ENCODE assay signal across 16 cellular contexts in genomic region chr1:155334980-155335379, GRCh38. TPM values are rescaled to one million over a fixed set of nuclear protein-coding genes. Genes with fewer than 3 reads are reported as not detected.
DNase-seq lines count a peak whose midpoint lies in the region; ATAC-seq, FAIRE-seq and TF ChIP-seq lines count a peak whose summit lies in the region.
"Had no signal": no experiment of that assay in that cellular context is flagged by ENCODE, and none has a peak within 500 bp of the region (broad histone marks: within the 10 kb centered on the region; RNA-seq: fewer than 3 reads in every experiment).

No MANE protein-coding gene starts in this region.

- POLR2A ChIA-PET in A549 (lab: Yijun Ruan, JAX), result no interaction called here

- H3K4me1 ChIP-seq in A549, result no peaks in the 10 kb centered on the region
- H3K4me1 ChIP-seq: Caco-2 had no signal

- TF ChIP-seq CTCF in A549 (IDR thresholded peaks at IDR 0.05) (no peak), GM10266 (IDR thresholded peaks at IDR 0.05; ENCODE audit: control insufficient read depth, insufficient read depth, low read depth, missing control alignments) (no peak)

- no peak for ATAC-seq in A549
- ATAC-seq in HG02970 (IDR thresholded peaks at IDR 0.05; ENCODE audit: low FRiP score, unreplicated experiment), result no peak
- ATAC-seq: HCT116 had no signal

- H3K4me3 ChIP-seq in A549, result no peak overlapping the region

- no peak overlapping the region for H3K27ac ChIP-seq in A549

- FAIRE-seq in A549 (lab: Jason Lieb, UNC), result no peak
- FAIRE-seq: H54 had no signal

- H3K9me3 ChIP-seq in A549, result no peaks in the 10 kb centered on the region
- H3K9me3 ChIP-seq: Caco-2 had no signal

- no peak for TF ChIP-seq EP300 in A549 (IDR thresholded peaks at IDR 0.05)

- no peak for TF ChIP-seq RAD21 in A549 (conservative IDR thresholded peaks at IDR 0.05 in 1 of 2, IDR thresholded peaks at IDR 0.05 in 1 of 2)

- in situ Hi-C loops in Caki2 (cut with HindIII; ENCODE audit: low pct_unique_long_range_greater_than_20kb, low sequenced_read_pairs), result no loop called here

- CTCF ChIA-PET in A549 (lab: Yijun Ruan, JAX), result interaction anchor here (0.8 to 1.5 kb wide), 3 partner anchors 19 to 169 kb away, joined by 3 to 4 read pairs (median 3); no protein-coding TSS in a partner anchor

- DNase-seq in A549 (ENCODE audit: low read depth in 1 of 2, low spot score in 1 of 2) (no peak), Caki2 (ENCODE audit: low read depth) (peak; percentile 20), amniotic epithelial cell (ENCODE audit: low read depth) (peak; percentile 42), left kidney (ENCODE audit: low read depth, low spot score) (peak; percentile 83), SK-N-DZ (ENCODE audit: low spot score) (no peak), GM10266 (ENCODE audit: extremely low spot score) (no peak), T1000 (lab: John Stamatoyannopoulos, UW) (no peak)
- DNase-seq: Caco-2; CD8-positive, alpha-beta memory T cell; DMS53; GF-D8 had no signal

- 69% methylated on average over 1 of the region's 1 CpG for WGBS in A549 (ENCODE audit: missing lambda C conversion rate)

- TF ChIP-seq POLR2A in A549 (IDR thresholded peaks at IDR 0.05; ENCODE audit: low read length), result no peak

- no peak overlapping the region for H3K4me2 ChIP-seq in A549

TF ChIP-seq in A549, 52 proteins besides CTCF, POLR2A, EP300 and RAD21:
- no peak for TF ChIP-seq NR3C1 (IDR thresholded peaks at IDR 0.05)
- TF ChIP-seq MAFK (IDR thresholded peaks at IDR 0.05; ENCODE audit: partially characterized antibody), result peak; percentile 47
TF ChIP-seq in A549: peak in this region for 1.

RNA-seq across cellular contexts. Expression of gene RUSC1, which starts 14.3 kb away (rescaled TPM):
- polyA plus RNA-seq in A549 (2011; rRNA removed) (27.8 and 29.1 TPM in 2 replicates), A549 (2017; fragmentation: RNase III; extraction: RNeasy Plus Mini Kit Qiagen cat#74134 plus additional on column Dnase treatment) (27.5 to 32.2 TPM (median 30.9 TPM) in 3 replicates)
- polyA plus RNA-seq in A549 (2012; cell fraction: cytosol; rRNA removed), result 49.7 and 73.5 TPM in 2 replicates
- polyA plus RNA-seq in A549 (2012; cell fraction: nucleus; rRNA removed), result 120 and 139 TPM in 2 replicates
- polyA minus RNA-seq in A549 (2011; rRNA and poly(A)+ RNA removed), result 17.2 and 19.7 TPM in 2 replicates
- 22.6 and 24.3 TPM in 2 replicates for total RNA-seq in Caki2 (2014; rRNA removed; shearing (Covaris generic); ENCODE audit: low replicate concordance)
- polyA plus RNA-seq in SK-N-DZ (2014; cell fraction: cytosol; rRNA removed), result 74.4 and 75.3 TPM in 2 replicates
- 180 and 205 TPM in 2 replicates for polyA plus RNA-seq in SK-N-DZ (2014; cell fraction: nucleus; rRNA removed)

RNA-seq across cellular contexts. Expression of gene FDPS, which starts 26.3 kb away (rescaled TPM):
- polyA plus RNA-seq in A549 (2011; rRNA removed) (143 and 148 TPM in 2 replicates), A549 (2017; fragmentation: RNase III; extraction: RNeasy Plus Mini Kit Qiagen cat#74134 plus additional on column Dnase treatment) (176 to 228 TPM (median 205 TPM) in 3 replicates)
- 166 and 178 TPM in 2 replicates for polyA plus RNA-seq in A549 (2012; cell fraction: cytosol; rRNA removed)
- polyA plus RNA-seq in A549 (2012; cell fraction: nucleus; rRNA removed), result 150 and 235 TPM in 2 replicates
- polyA minus RNA-seq in A549 (2011; rRNA and poly(A)+ RNA removed), result 86.7 and 96.2 TPM in 2 replicates
- total RNA-seq in Caki2 (2014; rRNA removed; shearing (Covaris generic); ENCODE audit: low replicate concordance), result 239 and 330 TPM in 2 replicates
- polyA plus RNA-seq in SK-N-DZ (2014; cell fraction: cytosol; rRNA removed), result 505 and 561 TPM in 2 replicates
- polyA plus RNA-seq in SK-N-DZ (2014; cell fraction: nucleus; rRNA removed), result 622 and 644 TPM in 2 replicates

RNA-seq across cellular contexts. Expression of gene PKLR, which starts 33.7 kb away (rescaled TPM):
- polyA plus RNA-seq in A549 (2011; rRNA removed) (0.03 TPM in 1 of 2 replicates, not detected in the other), A549 (2017; fragmentation: RNase III; extraction: RNeasy Plus Mini Kit Qiagen cat#74134 plus additional on column Dnase treatment) (0.03 TPM in 1 of 3 replicates, not detected in the others)
- polyA plus RNA-seq in A549 (2012; cell fraction: cytosol; rRNA removed), result 0.03 TPM in 1 of 2 replicates, not detected in the other
- polyA plus RNA-seq in A549 (2012; cell fraction: nucleus; rRNA removed), result 0.04 and 0.05 TPM in 2 replicates
- not detected in 2 replicates for polyA minus RNA-seq in A549 (2011; rRNA and poly(A)+ RNA removed)
- total RNA-seq in Caki2 (2014; rRNA removed; shearing (Covaris generic); ENCODE audit: low replicate concordance), result not detected in 2 replicates
- polyA plus RNA-seq in SK-N-DZ (2014; cell fraction: cytosol; rRNA removed), result not detected in 2 replicates
- not detected in 2 replicates for polyA plus RNA-seq in SK-N-DZ (2014; cell fraction: nucleus; rRNA removed)
- total RNA-seq: A673; Caco-2; CD8-positive, alpha-beta memory T cell had no signal
- polyA plus RNA-seq: CD14-positive monocyte; CD8-positive, alpha-beta memory T cell had no signal

RNA-seq across cellular contexts. Expression of gene HCN3, which starts 57.7 kb away (rescaled TPM):
- polyA plus RNA-seq in A549 (2011; rRNA removed) (4.1 and 7.3 TPM in 2 replicates), A549 (2017; fragmentation: RNase III; extraction: RNeasy Plus Mini Kit Qiagen cat#74134 plus additional on column Dnase treatment) (5.3 to 8.1 TPM (median 7.6 TPM) in 3 replicates)
- polyA plus RNA-seq in A549 (2012; cell fraction: cytosol; rRNA removed), result 7.7 and 10.1 TPM in 2 replicates
- polyA plus RNA-seq in A549 (2012; cell fraction: nucleus; rRNA removed), result 45.2 and 51.9 TPM in 2 replicates
- 6.4 and 14.3 TPM in 2 replicates for polyA minus RNA-seq in A549 (2011; rRNA and poly(A)+ RNA removed)
- 0.06 and 0.84 TPM in 2 replicates for total RNA-seq in Caki2 (2014; rRNA removed; shearing (Covaris generic); ENCODE audit: low replicate concordance)
- 14.5 and 24.3 TPM in 2 replicates for polyA plus RNA-seq in SK-N-DZ (2014; cell fraction: cytosol; rRNA removed)
- polyA plus RNA-seq in SK-N-DZ (2014; cell fraction: nucleus; rRNA removed), result 80.0 and 137 TPM in 2 replicates

Comparison
In these comparisons a context has a peak if more than half of its experiments do, and no peak if none do; other contexts are left out.
1. DNase-seq: peak in Caki2 (single experiment), amniotic epithelial cell (single experiment) and left kidney (single experiment); none in A549 (0 of 2), SK-N-DZ (single experiment), GM10266 (single experiment) and T1000 (single experiment).